ENCODE assay signal across 8 cellular contexts in the genomic region with DNA sequence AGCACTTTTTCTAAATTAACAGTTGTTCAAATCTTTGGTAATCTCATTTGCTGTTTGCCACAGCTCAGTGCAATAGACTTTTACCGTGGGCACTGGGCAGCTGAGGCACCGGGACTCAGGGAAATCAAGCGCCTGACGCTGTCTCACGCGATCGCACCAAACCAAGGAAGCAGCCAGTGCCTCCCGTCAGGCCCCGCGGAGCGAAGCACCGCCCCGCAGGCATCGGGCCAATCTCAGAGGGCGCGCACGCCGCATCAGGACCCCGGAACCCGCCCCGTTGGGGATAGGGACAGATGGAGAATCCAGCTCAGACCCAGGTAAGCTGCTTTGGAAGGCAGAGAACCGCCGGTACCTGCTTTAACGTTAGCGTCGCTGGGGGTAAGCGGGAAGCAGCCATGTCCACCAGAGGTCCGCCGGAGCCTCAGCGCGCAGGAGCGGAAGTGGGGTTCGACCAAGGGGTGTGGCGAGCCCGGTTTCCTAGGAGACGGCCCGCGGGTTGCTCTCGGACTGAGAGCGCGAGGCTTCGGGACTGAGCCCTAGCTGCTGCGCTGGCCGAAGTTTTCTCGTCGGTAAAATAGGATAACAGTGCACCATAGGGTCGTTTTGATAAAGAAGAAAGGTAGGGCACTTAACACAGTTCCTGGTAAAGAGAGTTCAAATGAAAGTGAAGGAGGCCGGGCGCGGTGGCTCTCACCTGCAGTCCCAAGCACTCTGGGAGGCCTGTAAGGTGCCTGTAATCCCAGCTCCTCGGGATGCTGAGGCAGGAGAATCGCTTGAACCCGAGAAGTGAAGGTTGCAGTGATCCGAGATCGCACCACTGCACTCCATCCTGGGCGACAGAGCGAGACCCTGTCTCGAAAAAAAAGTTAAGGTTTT. TPM values are rescaled to one million over a fixed set of nuclear protein-coding genes. Genes with fewer than 3 reads are reported as not detected.
DNase-seq lines count a peak whose midpoint lies in the region; TF ChIP-seq lines count a peak whose summit lies in the region.

A gene with protein sequence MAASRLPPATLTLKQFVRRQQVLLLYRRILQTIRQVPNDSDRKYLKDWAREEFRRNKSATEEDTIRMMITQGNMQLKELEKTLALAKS (minus strand): TSS at position 428 of the 876 bp plus-strand sequence. CDS start 31 bp downstream, at position 397.

- no peaks in the 10 kb centered on the region for H3K9me3 ChIP-seq in HAP-1
- no peaks in the 10 kb centered on the region for H3K9me3 ChIP-seq in MM.1S (replicated peaks; ENCODE audit: insufficient read depth, low read length)
- H3K9me3 ChIP-seq in neural cell (ENCODE audit: low read length), result no peaks in the 10 kb centered on the region
- no peaks in the 10 kb centered on the region for H3K9me3 ChIP-seq in stomach

- H3K9me2 ChIP-seq in MM.1S (replicated peaks; ENCODE audit: insufficient read depth, low read length) (no peaks in the 10 kb centered on the region), neural cell (ENCODE audit: insufficient read depth, low read length) (no peaks in the 10 kb centered on the region)

- H3F3A ChIP-seq in MM.1S (ENCODE audit: insufficient read depth, low read length) (peaks cover 7% of the 10 kb centered on the region), neural cell (ENCODE audit: insufficient read depth, low read length, poor library complexity, severe bottlenecking) (no peaks in the 10 kb centered on the region)

- H3K36me3 ChIP-seq in HAP-1 (replicated peaks) (peaks cover 22% of the 10 kb centered on the region), MM.1S (replicated peaks; ENCODE audit: insufficient read depth, low read length) (0 out of 2 replicates have a peak, but pooled peaks cover 5% of the 10 kb centered on the region), neural cell (ENCODE audit: insufficient read depth, low read length) (peaks cover 5% of the 10 kb centered on the region), stomach (peaks cover 3 to 51% (median 42%) of the 10 kb centered on the region in 4 donors)

- H3K9ac ChIP-seq in MM.1S (ENCODE audit: low read length) (peak within 1 kb of the TSS; percentile 84), neural cell (ENCODE audit: low read length) (peak within 1 kb of the TSS; percentile 89)

- TF ChIP-seq CTCF in MM.1S (IDR thresholded peaks at IDR 0.05; ENCODE audit: low read length) (no peak), fibroblast of villous mesenchyme (IDR thresholded peaks at IDR 0.05; ENCODE audit: insufficient read depth, low read depth, low read length) (peak; percentile 4), neural cell (IDR thresholded peaks at IDR 0.05; ENCODE audit: poor library complexity, severe bottlenecking) (peak; percentile 43), stomach (IDR thresholded peaks at IDR 0.05) (peak in 1 of 7 experiments; percentile 16)

- H4K20me1 ChIP-seq in MM.1S (ENCODE audit: insufficient read depth, low read length) (no peaks in the 10 kb centered on the region), neural cell (ENCODE audit: insufficient read depth) (no peaks in the 10 kb centered on the region)

- in situ Hi-C loops in G401 (cut with HindIII; ENCODE audit: low sequenced_read_pairs) (loop anchor here (10.0 kb wide), 1 partner anchor 204 kb away; a partner anchor contains a TSS), HAP-1 (cut with MboI; ENCODE audit: low sequenced_read_pairs) (no loop called here)

- H3K79me2 ChIP-seq in MM.1S (ENCODE audit: low read length) (peaks cover 4% of the 10 kb centered on the region; the same call in 1 of the 2 replicates), neural cell (replicated peaks; ENCODE audit: insufficient read depth, low read length) (peaks cover 21% of the 10 kb centered on the region)

- DNase-seq in G401 (ENCODE audit: low spot score), result peak; percentile 94
- DNase-seq in HAP-1 (ENCODE audit: low spot score in 2 of 2), result peak; percentile 87 to 96
- peak; percentile 90 for DNase-seq in MM.1S
- DNase-seq in SIG-M5 (lab: John Stamatoyannopoulos, UW), result peak; percentile 54
- DNase-seq in activated gamma-delta T cell (lab: John Stamatoyannopoulos, UW), result peak; percentile 85
- DNase-seq in fibroblast of villous mesenchyme (ENCODE audit: low read depth), result peak; percentile 93
- DNase-seq in stomach, result peak; percentile 95

- H3K27me3 ChIP-seq in HAP-1 (ENCODE audit: low read depth) (no peaks in the 10 kb centered on the region), MM.1S (replicated peaks; ENCODE audit: insufficient read depth, low read length) (no peaks in the 10 kb centered on the region), neural cell (ENCODE audit: insufficient read depth, low read depth, low read length) (no peaks in the 10 kb centered on the region), stomach (no peaks in the 10 kb centered on the region)

- H3K4me1 ChIP-seq in HAP-1 (peaks cover 14% of the 10 kb centered on the region), MM.1S (ENCODE audit: low read length) (0 out of 2 replicates have a peak, but pooled peaks cover 2% of the 10 kb centered on the region), stomach (peaks cover 8 to 25% (median 14%) of the 10 kb centered on the region in 4 donors)

- TF ChIP-seq EP300 in neural cell (conservative IDR thresholded peaks at IDR 0.05; ENCODE audit: poor library complexity, severe bottlenecking), result peak; percentile 51
- TF ChIP-seq EP300 in stomach (IDR thresholded peaks at IDR 0.05), result no peak

- 1 to 2% (median 2%) methylated on average over 51 to 58 of the region's 58 CpGs for WGBS in stomach, 5 donors

- TF ChIP-seq RAD21 in neural cell (conservative IDR thresholded peaks at IDR 0.05), result peak; percentile 63

- H3K27ac ChIP-seq in MM.1S (ENCODE audit: low read length) (peak within 1 kb of the TSS; percentile 80), neural cell (ENCODE audit: low read length) (peak within 1 kb of the TSS; percentile 94), stomach (peak within 1 kb of the TSS; percentile 88 to 98 (median 95))

- H2AFZ ChIP-seq in MM.1S (ENCODE audit: low read length) (peak within 1 kb of the TSS; percentile 78), neural cell (ENCODE audit: low read depth, low read length) (peak within 1 kb of the TSS; percentile 63)

- H3K4me3 ChIP-seq in HAP-1 (peak within 1 kb of the TSS; percentile 73), MM.1S (ENCODE audit: low read length) (peak within 1 kb of the TSS; percentile 82), fibroblast of villous mesenchyme (ENCODE audit: low read depth, low read length) (peak within 1 kb of the TSS; percentile 91), neural cell (ENCODE audit: low read length) (peak within 1 kb of the TSS; percentile 86), stomach (peak within 1 kb of the TSS; percentile 56 to 74 (median 66))

- H3K4me2 ChIP-seq in MM.1S (ENCODE audit: low read depth, low read length) (peak within 1 kb of the TSS; percentile 88), neural cell (ENCODE audit: low read length) (peak within 1 kb of the TSS; percentile 88)

- peak in 1 of 4 donors; percentile 75 for TF ChIP-seq POLR2A in stomach (IDR thresholded peaks at IDR 0.05)

- intact Hi-C loops in stomach (cut with DNase I; ENCODE audit: low total_unique reads), result no loop called here

TF ChIP-seq in neural cell, 6 proteins besides CTCF, POLR2A, EP300 and RAD21:
- TF ChIP-seq, protein P1, sequence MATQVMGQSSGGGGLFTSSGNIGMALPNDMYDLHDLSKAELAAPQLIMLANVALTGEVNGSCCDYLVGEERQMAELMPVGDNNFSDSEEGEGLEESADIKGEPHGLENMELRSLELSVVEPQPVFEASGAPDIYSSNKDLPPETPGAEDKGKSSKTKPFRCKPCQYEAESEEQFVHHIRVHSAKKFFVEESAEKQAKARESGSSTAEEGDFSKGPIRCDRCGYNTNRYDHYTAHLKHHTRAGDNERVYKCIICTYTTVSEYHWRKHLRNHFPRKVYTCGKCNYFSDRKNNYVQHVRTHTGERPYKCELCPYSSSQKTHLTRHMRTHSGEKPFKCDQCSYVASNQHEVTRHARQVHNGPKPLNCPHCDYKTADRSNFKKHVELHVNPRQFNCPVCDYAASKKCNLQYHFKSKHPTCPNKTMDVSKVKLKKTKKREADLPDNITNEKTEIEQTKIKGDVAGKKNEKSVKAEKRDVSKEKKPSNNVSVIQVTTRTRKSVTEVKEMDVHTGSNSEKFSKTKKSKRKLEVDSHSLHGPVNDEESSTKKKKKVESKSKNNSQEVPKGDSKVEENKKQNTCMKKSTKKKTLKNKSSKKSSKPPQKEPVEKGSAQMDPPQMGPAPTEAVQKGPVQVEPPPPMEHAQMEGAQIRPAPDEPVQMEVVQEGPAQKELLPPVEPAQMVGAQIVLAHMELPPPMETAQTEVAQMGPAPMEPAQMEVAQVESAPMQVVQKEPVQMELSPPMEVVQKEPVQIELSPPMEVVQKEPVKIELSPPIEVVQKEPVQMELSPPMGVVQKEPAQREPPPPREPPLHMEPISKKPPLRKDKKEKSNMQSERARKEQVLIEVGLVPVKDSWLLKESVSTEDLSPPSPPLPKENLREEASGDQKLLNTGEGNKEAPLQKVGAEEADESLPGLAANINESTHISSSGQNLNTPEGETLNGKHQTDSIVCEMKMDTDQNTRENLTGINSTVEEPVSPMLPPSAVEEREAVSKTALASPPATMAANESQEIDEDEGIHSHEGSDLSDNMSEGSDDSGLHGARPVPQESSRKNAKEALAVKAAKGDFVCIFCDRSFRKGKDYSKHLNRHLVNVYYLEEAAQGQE (IDR thresholded peaks at IDR 0.05; ENCODE audit: borderline replicate concordance), result peak; percentile 76
- peak; percentile 94 for TF ChIP-seq POLR2AphosphoS5 (IDR thresholded peaks at IDR 0.05)
- TF ChIP-seq TAF1 (IDR thresholded peaks at IDR 0.05; ENCODE audit: low read depth), result peak; percentile 81
- TF ChIP-seq EZH2 (IDR thresholded peaks at IDR 0.05; ENCODE audit: borderline replicate concordance, insufficient read depth, low read length, poor library complexity, severe bottlenecking), result no peak
- peak; percentile 86 for TF ChIP-seq MXI1 (conservative IDR thresholded peaks at IDR 0.05; ENCODE audit: poor library complexity, severe bottlenecking)
- TF ChIP-seq SMC3 (conservative IDR thresholded peaks at IDR 0.05; ENCODE audit: poor library complexity), result peak; percentile 70

RNA-seq across cellular contexts. Expression of the gene that starts here (rescaled TPM):
- total RNA-seq in G401 (2014; rRNA removed; shearing (Covaris generic)), result 17.0 and 19.9 TPM in 2 replicates
- total RNA-seq in fibroblast of villous mesenchyme (17.7 and 24.2 TPM in 2 replicates), stomach (10 to 100 TPM in 2 of 5 donors, 1 to 10 TPM in 3; 1.4 to 17.1 (median 7.6) TPM)
- polyA plus RNA-seq in neural cell (25.5 and 27.0 TPM in 2 replicates), stomach (10 to 100 TPM; 12.5 to 26.7 (median 16.1) TPM)
- 34.8 and 44.7 TPM in 2 replicates for polyA minus RNA-seq in neural cell

Comparison
In these comparisons a context has a peak if more than half of its experiments do, and no peak if none do; other contexts are left out.
1. Peak in every context shown above with its lines: DNase-seq, H3K4me3 ChIP-seq and H3K27ac ChIP-seq.